ENCODE assay signal across 16 cellular contexts in genomic region chr19:36111200-36111539, GRCh38. TPM values are rescaled to one million over a fixed set of nuclear protein-coding genes. Genes with fewer than 3 reads are reported as not detected.
"Had no signal": no experiment of that assay in that cellular context is flagged by ENCODE, and none has a peak within 500 bp of the region (broad histone marks: within the 10 kb centered on the region; RNA-seq: fewer than 3 reads in every experiment).

No MANE protein-coding gene starts in this region.

- DNase-seq: activated CD4-positive, alpha-beta T cell treated with anti-CD3 and anti-CD28 coated beads, Interleukin-2, amount 50 U/mL, for 48 hours; activated gamma-delta T cell; activated T-cell treated with anti-CD3 and anti-CD28 coated beads, Interleukin-2, amount 50 U/mL, for 4 hours; amygdala; brain microvascular endothelial cell; immature natural killer cell; lower lobe of right lung; midbrain; stimulated activated CD4-positive, alpha-beta T cell treated with anti-CD3 and anti-CD28 coated beads, Interleukin-15, amount 100 ng/mL, for 24 hours; stimulated activated CD4-positive, alpha-beta T cell treated with anti-CD3 and anti-CD28 coated beads, Interleukin-4, amount 100 ng/mL, for 24 hours; tibial artery had no signal

- H3K4me3 ChIP-seq: lower lobe of right lung, tibial artery, vagina had no signal

- H2AFZ ChIP-seq: parathyroid adenoma had no signal

- ATAC-seq: activated CD4-positive, CD25-positive, alpha-beta regulatory T cell treated with anti-CD3 and anti-CD28 coated beads, Interleukin-2, amount 50 U/mL, for 24 hours; activated T-cell treated with anti-CD3 and anti-CD28 coated beads, Interleukin-2, amount 50 U/mL, for 4 hours; lower lobe of right lung had no signal

- H3K9me3 ChIP-seq: lower lobe of right lung, tibial artery, vagina had no signal

- H3K27me3 ChIP-seq: brain microvascular endothelial cell, tibial artery, vagina had no signal

- H3K9ac ChIP-seq: parathyroid adenoma had no signal

- H3K36me3 ChIP-seq: brain microvascular endothelial cell had no signal

- H3K27ac ChIP-seq: brain microvascular endothelial cell, lower lobe of right lung, parathyroid adenoma, tibial artery, vagina had no signal

RNA-seq across cellular contexts. Expression of gene OVOL3, which starts 0.2 kb away (rescaled TPM):
- total RNA-seq: activated T-cell treated with anti-CD3 and anti-CD28 coated beads, Interleukin-2, amount 50 U/mL, for 4 hours; glomerular endothelial cell; lower lobe of right lung; renal cortical epithelial cell; vagina had no signal
- polyA plus RNA-seq: immature natural killer cell had no signal

RNA-seq across cellular contexts. Expression of gene COX7A1, which starts 41.1 kb away (rescaled TPM):
- total RNA-seq: activated T-cell treated with anti-CD3 and anti-CD28 coated beads, Interleukin-2, amount 50 U/mL, for 4 hours had no signal
- polyA plus RNA-seq: immature natural killer cell had no signal
